Comparison of ENCODE assay signal across 12 cellular contexts in the genomic region with DNA sequence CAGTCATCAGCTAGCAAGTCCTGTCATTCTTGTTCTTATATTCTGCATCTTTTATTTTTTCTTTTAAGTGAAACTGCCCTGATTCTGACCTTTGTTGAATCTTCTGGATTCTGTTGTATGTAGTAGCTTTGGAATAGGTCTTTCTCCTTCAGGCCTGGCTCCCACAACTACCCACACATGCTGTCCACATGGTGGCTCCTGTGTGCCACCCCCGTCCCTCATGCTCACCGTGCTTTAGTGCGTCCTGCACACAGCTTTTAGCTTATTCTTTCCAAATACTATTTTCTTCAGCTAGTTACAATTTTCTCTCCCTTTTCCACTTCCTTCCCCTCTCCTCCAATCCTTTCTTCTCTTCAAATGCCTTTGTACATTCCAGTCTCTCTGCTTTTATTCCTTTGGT.
DNase-seq lines count a peak whose midpoint lies in the region; ATAC-seq and TF ChIP-seq lines count a peak whose summit lies in the region.
"Had no signal": no experiment of that assay in that cellular context is flagged by ENCODE, and none has a peak within 500 bp of the region (broad histone marks: within the 10 kb centered on the region; RNA-seq: fewer than 3 reads in every experiment).

No MANE protein-coding gene starts in this region.

- no peak overlapping the region for H3K4me3 ChIP-seq in right lobe of liver

- H3K36me3 Mint-ChIP-seq in chondrocyte (ENCODE audit: low read depth) (peaks cover 23% of the 10 kb centered on the region), endothelial cell (ENCODE audit: low read depth, unreplicated experiment) (peaks cover 19% of the 10 kb centered on the region)
- H3K36me3 Mint-ChIP-seq in activated T-helper 1 cell treated with anti-CD3 and anti-CD28 coated beads, Interleukin-12 subunit alpha, Interleukin-12 subunit beta, Interleukin-2, Interleukin-4 antibody, amounts not matched to agents 30 ng/mL and 10 ng/mL and 1 ng/mL, durations not matched to agents 14 hours and 24 hours and 36 hours (ENCODE audit: low read depth) = peaks cover 14% of the 10 kb centered on the region

- TF ChIP-seq POLR2A in right lobe of liver (IDR thresholded peaks at IDR 0.05) = no peak

- peaks cover 0 to 14% (median 2%) of the 10 kb centered on the region in 4 donors for H3K36me3 ChIP-seq in right lobe of liver

- peak; percentile 67 to 84 (median 75) for ATAC-seq in right lobe of liver

- H3K4me3 Mint-ChIP-seq in chondrocyte (ENCODE audit: unreplicated experiment) = no peak overlapping the region
- no peak overlapping the region for H3K4me3 Mint-ChIP-seq in endothelial cell (ENCODE audit: unreplicated experiment)
- no peak overlapping the region for H3K4me3 Mint-ChIP-seq in activated T-helper 1 cell treated with anti-CD3 and anti-CD28 coated beads, Interleukin-12 subunit alpha, Interleukin-12 subunit beta, Interleukin-2, Interleukin-4 antibody, amounts not matched to agents 30 ng/mL and 10 ng/mL and 1 ng/mL, durations not matched to agents 14 hours and 24 hours and 36 hours
- H3K4me3 Mint-ChIP-seq: CD4-positive, alpha-beta T cell had no signal

- TF ChIP-seq CTCF in chondrocyte (IDR thresholded peaks at IDR 0.05) = peak; percentile 61
- peak in 3 of 4 donors; percentile 22 to 37 (median 32) for TF ChIP-seq CTCF in right lobe of liver (IDR thresholded peaks at IDR 0.05)
- no peak for TF ChIP-seq CTCF in endothelial cell (IDR thresholded peaks at IDR 0.05; ENCODE audit: unreplicated experiment)

- H3K9me3 Mint-ChIP-seq in chondrocyte (ENCODE audit: low read depth) (no peaks in the 10 kb centered on the region), endothelial cell (ENCODE audit: unreplicated experiment) (no peaks in the 10 kb centered on the region)
- no peaks in the 10 kb centered on the region for H3K9me3 Mint-ChIP-seq in activated T-helper 1 cell treated with anti-CD3 and anti-CD28 coated beads, Interleukin-12 subunit alpha, Interleukin-12 subunit beta, Interleukin-2, Interleukin-4 antibody, amounts not matched to agents 30 ng/mL and 10 ng/mL and 1 ng/mL, durations not matched to agents 14 hours and 24 hours and 36 hours
- H3K9me3 Mint-ChIP-seq: CD4-positive, alpha-beta T cell; naive B cell had no signal

- no peak overlapping the region for H3K27ac Mint-ChIP-seq in chondrocyte (ENCODE audit: unreplicated experiment)
- no peak overlapping the region for H3K27ac Mint-ChIP-seq in endothelial cell (ENCODE audit: unreplicated experiment)
- H3K27ac Mint-ChIP-seq in activated T-helper 1 cell treated with anti-CD3 and anti-CD28 coated beads, Interleukin-12 subunit alpha, Interleukin-12 subunit beta, Interleukin-2, Interleukin-4 antibody, amounts not matched to agents 30 ng/mL and 10 ng/mL and 1 ng/mL, durations not matched to agents 14 hours and 24 hours and 36 hours = no peak overlapping the region
- H3K27ac Mint-ChIP-seq: CD4-positive, alpha-beta T cell had no signal

- no peaks in the 10 kb centered on the region for H3K9me3 ChIP-seq in right lobe of liver

- DNase-seq in AG20443 (ENCODE audit: low spot score) = peak; percentile 56
- peak; percentile 5 to 26 for DNase-seq in Kasumi-1 (lab: John Stamatoyannopoulos, UW)
- no peak for DNase-seq in chondrocyte (ENCODE audit: low spot score)
- no peak for DNase-seq in right lobe of liver
- DNase-seq in HPDE6-E6E7 (ENCODE audit: extremely low spot score) = no peak
- no peak for DNase-seq in activated gamma-delta T cell treated with Interleukin-2 at 50 U/mL for 16 hours
- DNase-seq in endothelial cell (ENCODE audit: low spot score) = no peak
- DNase-seq in activated T-helper 1 cell treated with anti-CD3 and anti-CD28 coated beads, Interleukin-12 subunit alpha, Interleukin-12 subunit beta, Interleukin-2, Interleukin-4 antibody, amounts not matched to agents 30 ng/mL and 10 ng/mL and 1 ng/mL, durations not matched to agents 14 hours and 24 hours and 36 hours (ENCODE audit: low spot score) = no peak
- DNase-seq: CD4-positive, alpha-beta T cell; naive B cell; NCI-H2081; stimulated activated CD4-positive, alpha-beta T cell treated with anti-CD3 and anti-CD28 coated beads, Interleukin-15, amount 100 ng/mL, for 24 hours had no signal

- H3K27me3 ChIP-seq in right lobe of liver = no peaks in the 10 kb centered on the region

- H3K27ac ChIP-seq in right lobe of liver = no peak overlapping the region

- intact Hi-C loops in right lobe of liver (cut with DNase I) = no loop called here
- intact Hi-C loops in activated T-helper 1 cell treated with anti-CD3 and anti-CD28 coated beads, Interleukin-12 subunit alpha, Interleukin-12 subunit beta, Interleukin-2, Interleukin-4 antibody, amounts not matched to agents 30 ng/mL and 10 ng/mL and 1 ng/mL, durations not matched to agents 14 hours and 24 hours and 36 hours (cut with micrococcal nuclease) = no loop called here

- WGBS in right lobe of liver (ENCODE audit: insufficient coverage, low coverage, low lambda C conversion rate, missing lambda C conversion rate) = 15% methylated on average over 3 of the region's 3 CpGs

- H3K4me1 Mint-ChIP-seq in chondrocyte (ENCODE audit: low read depth) (peaks cover 10% of the 10 kb centered on the region), endothelial cell (ENCODE audit: unreplicated experiment) (peaks cover 7% of the 10 kb centered on the region)
- H3K4me1 Mint-ChIP-seq in activated T-helper 1 cell treated with anti-CD3 and anti-CD28 coated beads, Interleukin-12 subunit alpha, Interleukin-12 subunit beta, Interleukin-2, Interleukin-4 antibody, amounts not matched to agents 30 ng/mL and 10 ng/mL and 1 ng/mL, durations not matched to agents 14 hours and 24 hours and 36 hours (ENCODE audit: low read depth) = no peaks in the 10 kb centered on the region

- H3K4me1 ChIP-seq in right lobe of liver = peaks cover 0 to 17% (median 7%) of the 10 kb centered on the region in 4 donors

- H3K27me3 Mint-ChIP-seq in chondrocyte (ENCODE audit: low read depth) (no peaks in the 10 kb centered on the region), endothelial cell (ENCODE audit: unreplicated experiment) (peaks cover 2% of the 10 kb centered on the region)
- H3K27me3 Mint-ChIP-seq in activated T-helper 1 cell treated with anti-CD3 and anti-CD28 coated beads, Interleukin-12 subunit alpha, Interleukin-12 subunit beta, Interleukin-2, Interleukin-4 antibody, amounts not matched to agents 30 ng/mL and 10 ng/mL and 1 ng/mL, durations not matched to agents 14 hours and 24 hours and 36 hours (ENCODE audit: insufficient read depth) = no peaks in the 10 kb centered on the region
- H3K27me3 Mint-ChIP-seq: CD4-positive, alpha-beta T cell; naive B cell had no signal

Comparison
In these comparisons a context has a peak if more than half of its experiments do, and no peak if none do; other contexts are left out.
1. DNase-seq: peak in AG20443 (single experiment) and Kasumi-1 (2 of 2); none in chondrocyte (single experiment), right lobe of liver (0 of 3), HPDE6-E6E7 (single experiment), activated gamma-delta T cell treated with Interleukin-2 at 50 U/mL for 16 hours (single experiment), endothelial cell (single experiment) and activated T-helper 1 cell treated with anti-CD3 and anti-CD28 coated beads, Interleukin-12 subunit alpha, Interleukin-12 subunit beta, Interleukin-2, Interleukin-4 antibody, amounts not matched to agents 30 ng/mL and 10 ng/mL and 1 ng/mL, durations not matched to agents 14 hours and 24 hours and 36 hours (single experiment).